In genomic region chr11:128622137-128622523, GRCh38 we compare ENCODE assay signal across 19 cellular contexts. TPM values are rescaled to one million over a fixed set of nuclear protein-coding genes. Genes with fewer than 3 reads are reported as not detected.
DNase-seq lines count a peak whose midpoint lies in the region; ATAC-seq, FAIRE-seq and TF ChIP-seq lines count a peak whose summit lies in the region.
"Had no signal": no experiment of that assay in that cellular context is flagged by ENCODE, and none has a peak within 500 bp of the region (broad histone marks: within the 10 kb centered on the region; RNA-seq: fewer than 3 reads in every experiment).

No MANE protein-coding gene starts in this region.

- no peaks in the 10 kb centered on the region for H3K27me3 Mint-ChIP-seq in activated CD4-positive, alpha-beta T cell treated with anti-CD3 and anti-CD28 coated beads for 36 hours
- H3K27me3 Mint-ChIP-seq in astrocyte (ENCODE audit: low read depth, unreplicated experiment), result peaks cover 19% of the 10 kb centered on the region
- no peaks in the 10 kb centered on the region for H3K27me3 Mint-ChIP-seq in stimulated activated memory B cell treated with anti-CD40 and anti-IgM and Interleukin-4, amounts not matched to agents 10 μg/mL and 1 μg/mL and 100 μg/mL, for 72 hours
- H3K27me3 Mint-ChIP-seq: activated CD4-positive, alpha-beta memory T cell treated with anti-CD3 and anti-CD28 coated beads for 36 hours had no signal

- H3K4me1 ChIP-seq in astrocyte (ENCODE audit: insufficient read depth, low read length), result peaks cover 6% of the 10 kb centered on the region
- no peaks in the 10 kb centered on the region for H3K4me1 ChIP-seq in HepG2 (ENCODE audit: insufficient read depth, low read length)
- H3K4me1 ChIP-seq: sigmoid colon had no signal

- H3K9me3 ChIP-seq in astrocyte (ENCODE audit: insufficient read depth, low read depth, low read length) (no peaks in the 10 kb centered on the region), HepG2 (ENCODE audit: low read length) (no peaks in the 10 kb centered on the region)
- H3K9me3 ChIP-seq: sigmoid colon had no signal

- H4K20me1 ChIP-seq in astrocyte (ENCODE audit: insufficient read depth, low read length) (no peaks in the 10 kb centered on the region), HepG2 (ENCODE audit: insufficient read depth, low read length) (no peaks in the 10 kb centered on the region)

- WGBS in HepG2 (ENCODE audit: low lambda C conversion rate), result 19% methylated on average over 6 of the region's 11 CpGs

- peak overlapping the region; percentile 45 for H3K4me2 ChIP-seq in astrocyte (ENCODE audit: low read length)
- no peak overlapping the region for H3K4me2 ChIP-seq in HepG2 (ENCODE audit: low read depth, low read length)

- H3K79me2 ChIP-seq in astrocyte (ENCODE audit: insufficient read depth, low read length) (no peaks in the 10 kb centered on the region), HepG2 (ENCODE audit: insufficient read depth, low read length) (no peaks in the 10 kb centered on the region)

- H3K9ac ChIP-seq in astrocyte (ENCODE audit: low read length), result peak overlapping the region; percentile 42
- no peak overlapping the region for H3K9ac ChIP-seq in HepG2 (ENCODE audit: insufficient read depth, low read depth, low read length)

- H3K4me1 Mint-ChIP-seq in activated CD4-positive, alpha-beta T cell treated with anti-CD3 and anti-CD28 coated beads for 36 hours, result peaks cover 85% of the 10 kb centered on the region
- peaks cover 20% of the 10 kb centered on the region for H3K4me1 Mint-ChIP-seq in astrocyte (ENCODE audit: low read depth, unreplicated experiment)
- peaks cover 89% of the 10 kb centered on the region for H3K4me1 Mint-ChIP-seq in stimulated activated memory B cell treated with anti-CD40 and anti-IgM and Interleukin-4, amounts not matched to agents 10 μg/mL and 1 μg/mL and 100 μg/mL, for 72 hours

- no TSS peak for BruUV-seq in HepG2 (replicated peaks; lab: Mats Ljungman, UMichigan)

- H3K36me3 Mint-ChIP-seq in activated CD4-positive, alpha-beta T cell treated with anti-CD3 and anti-CD28 coated beads for 36 hours (ENCODE audit: low read depth), result no peaks in the 10 kb centered on the region
- H3K36me3 Mint-ChIP-seq in astrocyte (ENCODE audit: low read depth, unreplicated experiment), result peaks cover 4% of the 10 kb centered on the region
- no peaks in the 10 kb centered on the region for H3K36me3 Mint-ChIP-seq in stimulated activated memory B cell treated with anti-CD40 and anti-IgM and Interleukin-4, amounts not matched to agents 10 μg/mL and 1 μg/mL and 100 μg/mL, for 72 hours
- H3K36me3 Mint-ChIP-seq: activated CD4-positive, alpha-beta memory T cell treated with anti-CD3 and anti-CD28 coated beads for 36 hours; brain had no signal

- POLR2A ChIA-PET in activated CD4-positive, alpha-beta T cell treated with anti-CD3 and anti-CD28 coated beads for 36 hours (lab: Charles Lee), result interaction anchor here (0.6 to 0.8 kb wide), 2 partner anchors 43 to 97 kb away, joined by 3 to 5 read pairs; no protein-coding TSS in a partner anchor
- POLR2A ChIA-PET in HepG2 (lab: Yijun Ruan, JAX), result no interaction called here

- intact Hi-C loops in activated CD4-positive, alpha-beta T cell treated with anti-CD3 and anti-CD28 coated beads for 36 hours (cut with DNase I, micrococcal nuclease), result no loop called here
- intact Hi-C loops in HepG2 (cut with micrococcal nuclease; ENCODE audit: unreplicated experiment), result no loop called here

- no peaks in the 10 kb centered on the region for H3K9me3 Mint-ChIP-seq in activated CD4-positive, alpha-beta T cell treated with anti-CD3 and anti-CD28 coated beads for 36 hours (ENCODE audit: low read depth)
- H3K9me3 Mint-ChIP-seq in astrocyte (ENCODE audit: unreplicated experiment), result no peaks in the 10 kb centered on the region
- no peaks in the 10 kb centered on the region for H3K9me3 Mint-ChIP-seq in stimulated activated memory B cell treated with anti-CD40 and anti-IgM and Interleukin-4, amounts not matched to agents 10 μg/mL and 1 μg/mL and 100 μg/mL, for 72 hours
- H3K9me3 Mint-ChIP-seq: activated CD4-positive, alpha-beta memory T cell treated with anti-CD3 and anti-CD28 coated beads for 36 hours; brain had no signal

- in situ Hi-C loops in HepG2 (cut with HindIII; ENCODE audit: extremely low pct_ligation_motif_present, low pct_unique_long_range_greater_than_20kb), result no loop called here

- CTCF ChIA-PET in activated CD4-positive, alpha-beta T cell treated with anti-CD3 and anti-CD28 coated beads for 36 hours (lab: Charles Lee), result interaction anchor here (0.6 to 3.2 kb wide), 7 partner anchors 11 to 465 kb away, joined by 3 to 23 read pairs (median 5); no protein-coding TSS in a partner anchor
- CTCF ChIA-PET in HepG2 (lab: Yijun Ruan, JAX; ENCODE audit: low intra/inter-chr PET ratio, low total read pairs), result no interaction called here

- FAIRE-seq in astrocyte (lab: Jason Lieb, UNC) (no peak), HepG2 (lab: Jason Lieb, UNC) (no peak)
- FAIRE-seq: GM18507, keratinocyte had no signal

- H3K36me3 ChIP-seq in astrocyte (ENCODE audit: insufficient read depth, low read length) (no peaks in the 10 kb centered on the region), HepG2 (replicated peaks in 1 of 2; ENCODE audit: control insufficient read depth in 1 of 2, insufficient read depth in 2 of 2, low read length in 2 of 2) (no peaks in the 10 kb centered on the region)
- H3K36me3 ChIP-seq: sigmoid colon had no signal

- no peak for DNase-seq in activated CD4-positive, alpha-beta T cell treated with anti-CD3 and anti-CD28 coated beads for 36 hours
- no peak for DNase-seq in activated CD4-positive, alpha-beta T cell treated with anti-CD3 and anti-CD28 coated beads, Interleukin-2, amount 50 U/mL, for 1 hour
- no peak for DNase-seq in astrocyte (ENCODE audit: low read depth)
- DNase-seq in HepG2 (ENCODE audit: low spot score), result no peak
- no peak for DNase-seq in COLO668 (lab: John Stamatoyannopoulos, UW; ENCODE audit: unreplicated experiment)
- no peak for DNase-seq in GM19240 (ENCODE audit: insufficient read length, low spot score)
- no peak for DNase-seq in cortex of kidney (lab: John Stamatoyannopoulos, UW)
- DNase-seq: 8988T; activated CD4-positive, alpha-beta memory T cell treated with anti-CD3 and anti-CD28 coated beads for 36 hours; activated gamma-delta T cell treated with Interleukin-2 at 50 U/mL for 16 hours; effector memory CD4-positive, alpha-beta T cell; foreskin melanocyte; NCI-H1436 treated with DMSO at 0.1 percent for 48 hours; NCI-H748 treated with DMSO at 0.1 percent for 48 hours had no signal

- H2AFZ ChIP-seq in astrocyte (ENCODE audit: low read depth, low read length), result peak overlapping the region; percentile 2
- H2AFZ ChIP-seq in HepG2 (ENCODE audit: low read length), result no peak overlapping the region

- H3K27ac ChIP-seq in astrocyte (ENCODE audit: low read depth, low read length) (peak overlapping the region; percentile 33), HepG2 (ENCODE audit: extremely low read length, insufficient read depth, low read length) (no peak overlapping the region)

- no peak for TF ChIP-seq EP300 in HepG2 (IDR thresholded peaks at IDR 0.05; ENCODE audit: low read depth in 2 of 2, low read length in 2 of 2)
- no peak for TF ChIP-seq EP300 in HepG2 (CRISPR knock-in tag; IDR thresholded peaks at IDR 0.05; ENCODE audit: borderline replicate concordance)

- TF ChIP-seq CTCF in astrocyte (IDR thresholded peaks at IDR 0.05; ENCODE audit: insufficient read depth, low read depth, low read length) (no peak), HepG2 (CRISPR knock-in tag; IDR thresholded peaks at IDR 0.05) (no peak)

- no peak overlapping the region for H3K4me3 Mint-ChIP-seq in activated CD4-positive, alpha-beta T cell treated with anti-CD3 and anti-CD28 coated beads for 36 hours
- H3K4me3 Mint-ChIP-seq in astrocyte (ENCODE audit: unreplicated experiment), result no peak overlapping the region
- no peak overlapping the region for H3K4me3 Mint-ChIP-seq in stimulated activated memory B cell treated with anti-CD40 and anti-IgM and Interleukin-4, amounts not matched to agents 10 μg/mL and 1 μg/mL and 100 μg/mL, for 72 hours
- H3K4me3 Mint-ChIP-seq: activated CD4-positive, alpha-beta memory T cell treated with anti-CD3 and anti-CD28 coated beads for 36 hours had no signal

- no peak for ATAC-seq in activated CD4-positive, alpha-beta T cell treated with anti-CD3 and anti-CD28 coated beads for 36 hours
- no peak for ATAC-seq in HepG2
- ATAC-seq in stimulated activated memory B cell treated with anti-CD40 and anti-IgM and Interleukin-4, amounts not matched to agents 10 μg/mL and 1 μg/mL and 100 μg/mL, for 72 hours, result no peak

- peak overlapping the region; percentile 64 for H3K27ac Mint-ChIP-seq in activated CD4-positive, alpha-beta T cell treated with anti-CD3 and anti-CD28 coated beads for 36 hours
- peak overlapping the region; percentile 77 for H3K27ac Mint-ChIP-seq in astrocyte (ENCODE audit: unreplicated experiment)
- H3K27ac Mint-ChIP-seq in stimulated activated memory B cell treated with anti-CD40 and anti-IgM and Interleukin-4, amounts not matched to agents 10 μg/mL and 1 μg/mL and 100 μg/mL, for 72 hours, result peak overlapping the region; percentile 93

- no peak for TF ChIP-seq POLR2A in HepG2 (IDR thresholded peaks at IDR 0.05; ENCODE audit: insufficient read depth in 1 of 2, low read depth in 2 of 2, low read length in 2 of 2)

- H3K4me3 ChIP-seq in astrocyte (ENCODE audit: insufficient read depth, low read depth, low read length) (no peak overlapping the region), HepG2 (replicated peaks in 1 of 3; ENCODE audit: insufficient read depth in 1 of 3, low read depth in 2 of 3, low read length in 3 of 3) (no peak overlapping the region)
- H3K4me3 ChIP-seq: sigmoid colon had no signal

- no peak for TF ChIP-seq RAD21 in HepG2 (CRISPR knock-in tag; IDR thresholded peaks at IDR 0.05)

- H3K27me3 ChIP-seq in astrocyte (ENCODE audit: insufficient read depth, low read length) (no peaks in the 10 kb centered on the region), HepG2 (ENCODE audit: control insufficient read depth in 1 of 2, insufficient read depth in 2 of 2, low read length in 2 of 2) (peaks cover 0 to 56% of the 10 kb centered on the region in 2 experiments; a peak in 4 of 5 replicates)
- H3K27me3 ChIP-seq: sigmoid colon had no signal

RNA-seq across cellular contexts. Expression of gene ETS1, which starts 34.8 kb away (rescaled TPM):
- 100 to 1,000 TPM; 410 to 449 TPM for total RNA-seq in activated CD4-positive, alpha-beta T cell treated with anti-CD3 and anti-CD28 coated beads for 36 hours
- total RNA-seq in astrocyte (87.7 and 107 TPM in 2 replicates), HepG2 (2016; rRNA removed; fragmentation: Illumina TruSeq; extraction: Trizol) (0.18 and 0.20 TPM in 2 replicates)
- 0.09 and 0.10 TPM in 2 replicates for total RNA-seq in HepG2 (2016; cell fraction: cytosol; rRNA removed; fragmentation: Illumina TruSeq; extraction: Trizol; ENCODE audit: low read depth)
- total RNA-seq in HepG2 (2016; cell fraction: insoluble cytoplasmic fraction; rRNA removed; fragmentation: Illumina TruSeq; extraction: Trizol), result 0.25 and 0.26 TPM in 2 replicates
- total RNA-seq in HepG2 (2016; cell fraction: membrane; rRNA removed; fragmentation: Illumina TruSeq; extraction: Trizol), result 0.09 and 0.14 TPM in 2 replicates
- 0.12 and 0.13 TPM in 2 replicates for total RNA-seq in HepG2 (2016; cell fraction: nucleus; rRNA removed; fragmentation: Illumina TruSeq; extraction: Trizol)
- 0.12 and 0.34 TPM in 2 replicates for polyA plus RNA-seq in HepG2 (2011; rRNA removed)
- 0.21 TPM in 2 replicates for polyA plus RNA-seq in HepG2 (2011; cell fraction: cytosol; rRNA removed)
- polyA plus RNA-seq in HepG2 (2011; cell fraction: nucleus; rRNA removed), result 0.14 and 0.26 TPM in 2 replicates
- polyA plus RNA-seq in HepG2 (2012), result 0.25 and 0.81 TPM in 2 replicates
- not detected in 2 replicates for polyA plus RNA-seq in HepG2 (2016; cell fraction: cytosol; fragmentation: Illumina TruSeq; extraction: Trizol; ENCODE audit: low read depth)
- 0.21 and 0.23 TPM in 2 replicates for polyA plus RNA-seq in HepG2 (2016; cell fraction: insoluble cytoplasmic fraction; fragmentation: Illumina TruSeq; extraction: Trizol; ENCODE audit: low read depth)
- polyA plus RNA-seq in HepG2 (2016; cell fraction: membrane; fragmentation: Illumina TruSeq; extraction: Trizol; ENCODE audit: low read depth), result 0.03 and 0.06 TPM in 2 replicates
- polyA plus RNA-seq in HepG2 (2016; cell fraction: nucleus; fragmentation: Illumina TruSeq; extraction: Trizol; ENCODE audit: insufficient read depth, low read depth), result 0.17 and 0.18 TPM in 2 replicates
- 0.08 and 8.3 TPM in 2 replicates for polyA minus RNA-seq in HepG2 (2011; rRNA and poly(A)+ RNA removed; ENCODE audit: low replicate concordance)
- 0.44 and 0.49 TPM in 2 replicates for polyA minus RNA-seq in HepG2 (2011; cell fraction: cytosol; rRNA and poly(A)+ RNA removed)
- polyA minus RNA-seq in HepG2 (2011; cell fraction: nucleus; rRNA and poly(A)+ RNA removed), result 0.62 and 0.64 TPM in 2 replicates

Comparison
In these comparisons a context has a peak if more than half of its experiments do, and no peak if none do; other contexts are left out.
1. RNA of gene ETS1, which starts 34.8 kb away (total RNA-seq): 410 to 449 TPM in activated CD4-positive, alpha-beta T cell treated with anti-CD3 and anti-CD28 coated beads for 36 hours and 87.7 to 107 TPM in astrocyte; 0.09 to 0.26 TPM in HepG2; every median in the first group is over 10 times any median in the second.
2. Peak in every context shown above with its lines, with median percentiles within 50 percentile points of each other: H3K27ac Mint-ChIP-seq.